Comparison of ENCODE assay signal across 12 cellular contexts in genomic region chr4:101014417-101014816, GRCh38.
DNase-seq lines count a peak whose midpoint lies in the region; ATAC-seq and TF ChIP-seq lines count a peak whose summit lies in the region.
"Had no signal": no experiment of that assay in that cellular context is flagged by ENCODE, and none has a peak within 500 bp of the region (broad histone marks: within the 10 kb centered on the region; RNA-seq: fewer than 3 reads in every experiment).

No MANE protein-coding gene starts in this region.

- no peak overlapping the region for H4K12ac ChIP-seq in trophoblast cell (ENCODE audit: low read depth, low read length)

- no peak overlapping the region for H2BK5ac ChIP-seq in trophoblast cell (ENCODE audit: low read depth, low read length, poor library complexity)

- H3K9ac ChIP-seq in trophoblast cell (ENCODE audit: low read length), result no peak overlapping the region

- no peaks in the 10 kb centered on the region for H3K79me2 ChIP-seq in trophoblast cell (ENCODE audit: control insufficient read depth, insufficient read depth, low read length, poor library complexity)

- ATAC-seq in GM19043 (IDR thresholded peaks at IDR 0.05; ENCODE audit: low read depth, unreplicated experiment), result peak; percentile 36
- peak; percentile 46 for ATAC-seq in HG02759 (IDR thresholded peaks at IDR 0.05; ENCODE audit: unreplicated experiment)
- peak; percentile 39 for ATAC-seq in HG03469 (IDR thresholded peaks at IDR 0.05; ENCODE audit: unreplicated experiment)
- no peak for ATAC-seq in activated CD8-positive, alpha-beta T cell treated with anti-CD3 and anti-CD28 coated beads for 36 hours
- ATAC-seq: activated T-cell treated with anti-CD3 and anti-CD28 coated beads, Interleukin-2, amount 50 U/mL, for 72 hours; left cardiac atrium had no signal

- peaks cover 33% of the 10 kb centered on the region for H3K4me1 Mint-ChIP-seq in activated CD8-positive, alpha-beta T cell treated with anti-CD3 and anti-CD28 coated beads for 36 hours (ENCODE audit: low read depth)

- peak; percentile 47 for DNase-seq in GM06990 (ENCODE audit: extremely low read depth, insufficient read length)
- DNase-seq in stimulated activated CD8-positive, alpha-beta memory T cell treated with anti-CD3 and anti-CD28 coated beads, Interleukin-4, amount 100 ng/mL, for 48 hours, result no peak
- no peak for DNase-seq in activated CD8-positive, alpha-beta T cell treated with anti-CD3 and anti-CD28 coated beads for 36 hours
- no peak for DNase-seq in trophoblast cell
- no peak for DNase-seq in NCI-H748 (lab: John Stamatoyannopoulos, UW; ENCODE audit: unreplicated experiment)
- DNase-seq: activated T-cell treated with anti-CD3 and anti-CD28 coated beads, Interleukin-2, amount 50 U/mL, for 72 hours; left cardiac atrium; MV-4-11 had no signal

- H3K27me3 Mint-ChIP-seq in activated CD8-positive, alpha-beta T cell treated with anti-CD3 and anti-CD28 coated beads for 36 hours, result peaks cover 7% of the 10 kb centered on the region

- no peak overlapping the region for H3K4ac ChIP-seq in trophoblast cell (ENCODE audit: low read depth, low read length)

- H3K9me3 ChIP-seq in trophoblast cell (ENCODE audit: insufficient read depth, low read depth, low read length), result no peaks in the 10 kb centered on the region

- H4K91ac ChIP-seq in trophoblast cell (ENCODE audit: low read depth, low read length), result no peak overlapping the region

- H2AK5ac ChIP-seq in trophoblast cell (ENCODE audit: low read length), result no peak overlapping the region

- CTCF ChIA-PET in activated CD8-positive, alpha-beta T cell treated with anti-CD3 and anti-CD28 coated beads for 36 hours (lab: Charles Lee), result no interaction called here

- H3K9me3 Mint-ChIP-seq in activated CD8-positive, alpha-beta T cell treated with anti-CD3 and anti-CD28 coated beads for 36 hours, result no peaks in the 10 kb centered on the region
- H3K9me3 Mint-ChIP-seq: activated T-cell treated with anti-CD3 and anti-CD28 coated beads, Interleukin-2, amount 50 U/mL, for 72 hours had no signal

- H3K36me3 Mint-ChIP-seq in activated CD8-positive, alpha-beta T cell treated with anti-CD3 and anti-CD28 coated beads for 36 hours (ENCODE audit: low read depth), result no peaks in the 10 kb centered on the region

- no peak overlapping the region for H2AFZ ChIP-seq in trophoblast cell (ENCODE audit: insufficient read depth, low read length, poor library complexity)

- H3K4me3 ChIP-seq in GM06990 (replicated peaks; ENCODE audit: low read depth, low read length) (no peak overlapping the region), trophoblast cell (ENCODE audit: low read depth, low read length) (no peak overlapping the region)
- H3K4me3 ChIP-seq: cardiac muscle cell had no signal

- H4K8ac ChIP-seq in trophoblast cell (ENCODE audit: low read depth, low read length), result no peak overlapping the region

- H2BK12ac ChIP-seq in trophoblast cell (ENCODE audit: low read length), result no peak overlapping the region

- H3K27ac Mint-ChIP-seq in activated CD8-positive, alpha-beta T cell treated with anti-CD3 and anti-CD28 coated beads for 36 hours, result no peak overlapping the region
- H3K27ac Mint-ChIP-seq: activated T-cell treated with anti-CD3 and anti-CD28 coated beads, Interleukin-2, amount 50 U/mL, for 72 hours had no signal

- H3K4me3 Mint-ChIP-seq in activated CD8-positive, alpha-beta T cell treated with anti-CD3 and anti-CD28 coated beads for 36 hours, result no peak overlapping the region

- intact Hi-C loops in activated CD8-positive, alpha-beta T cell treated with anti-CD3 and anti-CD28 coated beads for 36 hours (cut with micrococcal nuclease), result no loop called here

- H3K79me1 ChIP-seq in trophoblast cell (ENCODE audit: low read length), result no peaks in the 10 kb centered on the region

- no peak overlapping the region for H3K18ac ChIP-seq in trophoblast cell (ENCODE audit: low read length)

- no peak overlapping the region for H3K27ac ChIP-seq in trophoblast cell (ENCODE audit: low read depth, low read length)
- H3K27ac ChIP-seq: cardiac muscle cell had no signal

- POLR2A ChIA-PET in activated CD8-positive, alpha-beta T cell treated with anti-CD3 and anti-CD28 coated beads for 36 hours (lab: Charles Lee), result no interaction called here

- H3K4me2 ChIP-seq in trophoblast cell (ENCODE audit: low read length), result no peak overlapping the region

- no peak overlapping the region for H3K14ac ChIP-seq in trophoblast cell (ENCODE audit: low read length)

- no peaks in the 10 kb centered on the region for H3K4me1 ChIP-seq in trophoblast cell (ENCODE audit: control insufficient read depth in 1 of 2, insufficient read depth in 2 of 2, low read length in 2 of 2)

- H3K27me3 ChIP-seq in GM06990 (replicated peaks; ENCODE audit: control insufficient read depth, insufficient read depth, low read length), result no peaks in the 10 kb centered on the region
- no peaks in the 10 kb centered on the region for H3K27me3 ChIP-seq in trophoblast cell (ENCODE audit: insufficient read depth, low read length)
- H3K27me3 ChIP-seq: cardiac muscle cell had no signal

- no CpG with 5 or more reads among the region's 3 CpGs for WGBS in trophoblast cell (ENCODE audit: extremely low coverage, insufficient coverage, insufficient read length)

- TF ChIP-seq CTCF in GM06990 (IDR thresholded peaks at IDR 0.05; ENCODE audit: insufficient read depth, low read length, poor library complexity, severe bottlenecking), result no peak
- no peak for TF ChIP-seq CTCF in activated CD8-positive, alpha-beta T cell treated with anti-CD3 and anti-CD28 coated beads for 36 hours (IDR thresholded peaks at IDR 0.05)

- H3K36me3 ChIP-seq in GM06990 (ENCODE audit: control insufficient read depth, insufficient read depth, low read length), result no peaks in the 10 kb centered on the region
- H3K36me3 ChIP-seq in trophoblast cell (ENCODE audit: control insufficient read depth in 1 of 2, insufficient read depth in 2 of 2, low read length in 2 of 2), result no peaks in the 10 kb centered on the region
- H3K36me3 ChIP-seq: cardiac muscle cell had no signal

- H3K23ac ChIP-seq in trophoblast cell (ENCODE audit: low read length), result no peak overlapping the region

- no peak overlapping the region for H2BK120ac ChIP-seq in trophoblast cell (ENCODE audit: insufficient read depth, low read length, poor library complexity)
